33 cellular contexts compared by ENCODE assay signal in the genomic region with DNA sequence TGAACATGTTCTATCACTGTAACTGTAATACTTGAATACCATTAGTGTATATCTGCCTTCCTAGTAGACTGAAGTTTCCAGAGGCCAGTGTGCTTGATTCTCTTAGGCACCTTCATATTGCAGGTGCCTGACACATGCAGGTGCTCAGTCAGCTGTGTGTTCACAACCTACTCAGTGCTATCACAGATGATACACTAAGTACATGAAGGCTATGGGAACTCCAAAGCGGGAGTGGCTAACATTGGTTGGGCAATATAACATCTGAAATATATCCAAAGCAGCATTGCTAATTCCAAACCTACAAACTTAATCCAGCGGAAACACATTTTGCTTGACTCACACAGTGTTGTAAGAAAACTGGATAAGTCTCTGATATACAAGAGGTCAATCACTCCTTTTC.
"Had no signal": no experiment of that assay in that cellular context is flagged by ENCODE, and none has a peak within 500 bp of the region (broad histone marks: within the 10 kb centered on the region; RNA-seq: fewer than 3 reads in every experiment).

No MANE protein-coding gene starts in this region.

- H3K27me3 ChIP-seq: adrenal gland, ascending aorta, body of pancreas, brain microvascular endothelial cell, cardiac muscle cell had no signal

- H3K4me3 ChIP-seq: adrenal gland, ascending aorta, body of pancreas, breast epithelium, cardiac muscle cell had no signal

- ATAC-seq: activated naive CD4-positive, alpha-beta T cell treated with anti-CD3 and anti-CD28 coated beads, Interleukin-2, amount 50 U/mL, for 72 hours; activated naive CD8-positive, alpha-beta T cell treated with anti-CD3 and anti-CD28 coated beads, Interleukin-2, amount 50 U/mL, for 24 hours; activated T-cell treated with anti-CD3 and anti-CD28 coated beads, Interleukin-2, amount 50 U/mL, for 4 hours; activated T-cell treated with anti-CD3 and anti-CD28 coated beads, Interleukin-2, amount 50 U/mL, for 72 hours; activated T-helper 17 cell treated with anti-CD3 and anti-CD28 coated beads, Interleukin-2, amount 50 U/mL, for 72 hours; body of pancreas had no signal

- H3K4me1 ChIP-seq: adrenal gland, ascending aorta, body of pancreas, breast epithelium had no signal

- DNase-seq: activated effector memory CD4-positive, alpha-beta T cell treated with anti-CD3 and anti-CD28 coated beads, Interleukin-2, amount 50 U/mL, for 16 hours; activated effector memory CD4-positive, alpha-beta T cell treated with Interleukin-2 at 50 U/mL for 16 hours; activated gamma-delta T cell; activated gamma-delta T cell treated with Interleukin-2 at 50 U/mL for 16 hours; activated naive CD4-positive, alpha-beta T cell; activated naive CD4-positive, alpha-beta T cell treated with anti-CD3 and anti-CD28 coated beads for 36 hours; activated naive CD4-positive, alpha-beta T cell treated with anti-CD3 and anti-CD28 coated beads, Interleukin-2, amount 10 ng/mL, durations not matched to agents 7 days and 5 days; activated naive CD4-positive, alpha-beta T cell treated with anti-CD3 and anti-CD28 coated beads, Interleukin-2, amount 50 U/mL, for 16 hours; activated naive CD4-positive, alpha-beta T cell treated with Interleukin-2 at 50 U/mL for 16 hours; activated naive CD8-positive, alpha-beta T cell treated with anti-CD3 and anti-CD28 coated beads for 36 hours; activated naive CD8-positive, alpha-beta T cell treated with anti-CD3 and anti-CD28 coated beads, Interleukin-2, amount 10 ng/mL, durations not matched to agents 7 days and 5 days; activated naive CD8-positive, alpha-beta T cell treated with anti-CD3 and anti-CD28 coated beads, Interleukin-2, amount 50 U/mL, for 24 hours; activated T-cell treated with anti-CD3 and anti-CD28 coated beads for 4 hours; activated T-cell treated with anti-CD3 and anti-CD28 coated beads, Interleukin-2, amount 50 U/mL, for 1 hour; activated T-cell treated with anti-CD3 and anti-CD28 coated beads, Interleukin-2, amount 50 U/mL, for 24 hours; activated T-cell treated with anti-CD3 and anti-CD28 coated beads, Interleukin-2, amount 50 U/mL, for 4 hours; activated T-cell treated with anti-CD3 and anti-CD28 coated beads, Interleukin-2, amount 50 U/mL, for 48 hours; activated T-cell treated with anti-CD3 and anti-CD28 coated beads, Interleukin-2, amount 50 U/mL, for 72 hours; adrenal gland; amniotic stem cell; amygdala; anterior cingulate cortex; aorta; body of pancreas; brain microvascular endothelial cell; caudate nucleus; central memory CD4-positive, alpha-beta T cell; cerebellar nuclear complex had no signal

- H3K36me3 ChIP-seq: adrenal gland, ascending aorta, brain microvascular endothelial cell, breast epithelium, cardiac muscle cell had no signal

- H3K27ac ChIP-seq: adrenal gland, ascending aorta, body of pancreas, brain microvascular endothelial cell, breast epithelium, cardiac muscle cell had no signal

- H3K9me3 ChIP-seq: adrenal gland, ascending aorta, body of pancreas, breast epithelium had no signal
